1 cellular context compared by ENCODE assay signal in the genomic region with DNA sequence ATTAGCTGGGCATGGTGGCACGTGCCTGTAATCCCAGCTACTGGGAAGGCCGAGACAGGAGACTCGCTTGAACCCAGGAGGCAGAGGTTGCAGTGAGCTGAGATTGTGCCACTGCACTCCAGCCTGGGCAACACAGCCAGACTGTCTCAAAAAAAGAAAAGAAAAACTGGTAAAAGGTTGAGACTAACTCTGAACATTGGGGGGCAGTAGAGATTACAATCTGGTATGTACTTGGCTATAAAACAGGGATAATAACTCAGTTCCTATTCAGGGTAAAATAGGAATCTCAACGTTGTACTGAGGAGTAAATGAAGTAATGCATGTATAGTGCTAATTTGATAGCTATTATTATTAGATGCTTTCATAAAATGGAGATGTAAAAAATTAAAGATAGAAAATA.
TF ChIP-seq lines count a peak whose summit lies in the region.

No MANE protein-coding gene starts in this region.

TF ChIP-seq in GM12878, 131 proteins besides CTCF, POLR2A, EP300 and RAD21:
- TF ChIP-seq, protein P1, sequence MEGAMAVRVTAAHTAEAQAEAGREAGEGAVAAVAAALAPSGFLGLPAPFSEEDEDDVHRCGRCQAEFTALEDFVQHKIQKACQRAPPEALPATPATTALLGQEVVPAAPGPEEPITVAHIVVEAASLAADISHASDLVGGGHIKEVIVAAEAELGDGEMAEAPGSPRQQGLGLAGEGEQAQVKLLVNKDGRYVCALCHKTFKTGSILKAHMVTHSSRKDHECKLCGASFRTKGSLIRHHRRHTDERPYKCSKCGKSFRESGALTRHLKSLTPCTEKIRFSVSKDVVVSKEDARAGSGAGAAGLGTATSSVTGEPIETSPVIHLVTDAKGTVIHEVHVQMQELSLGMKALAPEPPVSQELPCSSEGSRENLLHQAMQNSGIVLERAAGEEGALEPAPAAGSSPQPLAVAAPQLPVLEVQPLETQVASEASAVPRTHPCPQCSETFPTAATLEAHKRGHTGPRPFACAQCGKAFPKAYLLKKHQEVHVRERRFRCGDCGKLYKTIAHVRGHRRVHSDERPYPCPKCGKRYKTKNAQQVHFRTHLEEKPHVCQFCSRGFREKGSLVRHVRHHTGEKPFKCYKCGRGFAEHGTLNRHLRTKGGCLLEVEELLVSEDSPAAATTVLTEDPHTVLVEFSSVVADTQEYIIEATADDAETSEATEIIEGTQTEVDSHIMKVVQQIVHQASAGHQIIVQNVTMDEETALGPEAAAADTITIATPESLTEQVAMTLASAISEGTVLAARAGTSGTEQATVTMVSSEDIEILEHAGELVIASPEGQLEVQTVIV (IDR thresholded peaks at IDR 0.05; ENCODE audit: borderline replicate concordance, partially characterized antibody): no peak
- TF ChIP-seq RUNX3 (IDR thresholded peaks at IDR 0.05; ENCODE audit: low read length): no peak
- no peak for TF ChIP-seq RB1 (IDR thresholded peaks at IDR 0.05; ENCODE audit: borderline replicate concordance)
- no peak for TF ChIP-seq NRF1 (conservative IDR thresholded peaks at IDR 0.05; ENCODE audit: low read depth, low read length)
- no peak for TF ChIP-seq EED (IDR thresholded peaks at IDR 0.05; ENCODE audit: low read depth)
- TF ChIP-seq SRF (IDR thresholded peaks at IDR 0.05; ENCODE audit: low read depth in 2 of 2, low read length in 2 of 2): no peak
- TF ChIP-seq YBX1 (IDR thresholded peaks at IDR 0.05): no peak
- no peak for TF ChIP-seq TARDBP (IDR thresholded peaks at IDR 0.05; ENCODE audit: borderline replicate concordance)
- no peak for TF ChIP-seq PAX5 (IDR thresholded peaks at IDR 0.05; ENCODE audit: borderline replicate concordance, low read depth, low read length)
TF ChIP-seq in GM12878: peak in this region for 0.
